8 cellular contexts compared by ENCODE assay signal in the genomic region with DNA sequence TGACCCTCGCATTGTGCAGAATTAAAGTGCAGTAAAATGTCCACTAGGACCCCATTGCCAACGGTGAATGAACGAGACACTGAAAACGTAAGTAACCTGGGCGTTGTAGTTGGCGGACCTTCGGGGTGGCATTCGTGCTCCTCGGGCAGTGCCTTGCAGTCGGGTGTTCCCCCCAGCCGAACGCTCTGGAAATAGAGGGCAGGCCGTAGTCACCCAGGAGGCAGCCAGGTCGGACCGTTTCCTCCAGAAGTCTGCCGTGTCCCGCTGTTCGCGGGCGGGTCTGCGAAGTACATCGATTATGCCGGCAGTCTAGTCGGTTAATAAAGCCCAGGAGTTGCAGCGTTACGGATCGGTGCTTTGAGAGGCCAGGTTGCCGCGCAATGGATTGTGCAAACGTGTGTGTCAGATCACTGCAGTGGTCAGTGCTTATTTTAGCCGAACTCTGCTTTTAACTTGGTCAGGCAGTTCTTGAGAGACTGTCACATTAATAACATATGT. TPM values are rescaled to one million over a fixed set of nuclear protein-coding genes. Genes with fewer than 3 reads are reported as not detected.
A peak's percentile ranks its signal among the peaks of the same experiment; 100 is the strongest.
DNase-seq lines count a peak whose midpoint lies in the region; ATAC-seq, FAIRE-seq and TF ChIP-seq lines count a peak whose summit lies in the region.

No MANE protein-coding gene starts in this region.

- H3K36me3 ChIP-seq in SK-N-MC (ENCODE audit: insufficient read depth, low read length), result peaks cover 12% of the 10 kb centered on the region; the same call in 1 of the 2 replicates
- no peaks in the 10 kb centered on the region for H3K36me3 ChIP-seq in spleen

- H3K9me3 ChIP-seq in SK-N-MC (ENCODE audit: low read depth, low read length), result no peaks in the 10 kb centered on the region
- H3K9me3 ChIP-seq in spleen, result no peaks in the 10 kb centered on the region

- 0 to 1% (median 0%) methylated on average over 29 to 31 of the region's 31 CpGs for WGBS in spleen, 5 donors

- DNase-seq in GM12892 (ENCODE audit: insufficient read length), result no peak
- DNase-seq in SK-N-MC (ENCODE audit: low read depth, low spot score), result no peak
- peak; percentile 26 for DNase-seq in astrocyte of the spinal cord (ENCODE audit: low read depth, low spot score)
- peak; percentile 23 for DNase-seq in iPS-NIHi11 (ENCODE audit: low spot score)
- peak; percentile 86 for DNase-seq in spleen
- no peak for DNase-seq in NCI-H2196 (lab: John Stamatoyannopoulos, UW; ENCODE audit: unreplicated experiment)
- no peak for DNase-seq in GM10266 (ENCODE audit: extremely low spot score)

- peaks cover 38 to 64% (median 47%) of the 10 kb centered on the region in 6 donors for H3K4me1 ChIP-seq in spleen

- peak; percentile 70 for FAIRE-seq in GM12892 (lab: Jason Lieb, UNC)

- ATAC-seq in HG02970 (IDR thresholded peaks at IDR 0.05; ENCODE audit: low FRiP score, unreplicated experiment), result peak; percentile 1

- H3K27me3 ChIP-seq in spleen (replicated peaks in 1 of 7), result no peaks in the 10 kb centered on the region

- TF ChIP-seq POLR2A in GM12892 (IDR thresholded peaks at IDR 0.05; ENCODE audit: low read depth, low read length) (no peak), spleen (IDR thresholded peaks at IDR 0.05) (no peak)

- intact Hi-C loops in spleen (cut with DNase I; ENCODE audit: low total_unique reads), result no loop called here

- H3K9ac ChIP-seq in SK-N-MC (ENCODE audit: insufficient read length), result peak overlapping the region; percentile 89

- in situ Hi-C loops in astrocyte of the spinal cord (cut with HindIII; ENCODE audit: low sequenced_read_pairs), result no loop called here

- peak overlapping the region; percentile 91 for H3K4me3 ChIP-seq in SK-N-MC
- peak overlapping the region; percentile 98 for H3K4me3 ChIP-seq in astrocyte of the spinal cord (ENCODE audit: low read depth, low read length)
- peak overlapping the region; percentile 75 to 94 (median 88) for H3K4me3 ChIP-seq in spleen

- no peak for TF ChIP-seq CTCF in astrocyte of the spinal cord (IDR thresholded peaks at IDR 0.05; ENCODE audit: low read depth, low read length)
- no peak for TF ChIP-seq CTCF in spleen (IDR thresholded peaks at IDR 0.05 in 8 of 11, conservative IDR thresholded peaks at IDR 0.05 in 3 of 11)
- no peak for TF ChIP-seq CTCF in GM10266 (IDR thresholded peaks at IDR 0.05; ENCODE audit: control insufficient read depth, insufficient read depth, low read depth, missing control alignments)

- H3K27ac ChIP-seq in SK-N-MC (peak overlapping the region; percentile 90), spleen (peak overlapping the region; percentile 94 to 100 (median 99))

RNA-seq across cellular contexts. Expression of a gene that starts 0.8 kb away (rescaled TPM):
- 43.0 TPM for polyA plus RNA-seq in GM12892 (2012; ENCODE audit: missing spikeins)
- total RNA-seq in spleen, result 100 to 1,000 TPM in 6 of 7 donors, 10 to 100 TPM in 1; 89.3 to 144 (median 114) TPM
- polyA plus RNA-seq in spleen, result 10 to 100 TPM; 40.4 to 98.7 (median 70.0) TPM

RNA-seq across cellular contexts. Expression of a gene that starts 52.0 kb away (rescaled TPM):
- 121 TPM for polyA plus RNA-seq in GM12892 (2012; ENCODE audit: missing spikeins)
- total RNA-seq in spleen, result 100 to 1,000 TPM; 173 to 261 (median 228) TPM
- polyA plus RNA-seq in spleen, result 10 to 100 TPM; 31.9 to 60.0 (median 46.8) TPM

Comparison
In these comparisons a context has a peak if more than half of its experiments do, and no peak if none do; other contexts are left out.
1. DNase-seq: peak in astrocyte of the spinal cord (single experiment), iPS-NIHi11 (single experiment) and spleen (single experiment); none in GM12892 (single experiment), SK-N-MC (single experiment), NCI-H2196 (single experiment) and GM10266 (single experiment).
2. Peak in every context shown above with its lines, with median percentiles within 50 percentile points of each other: H3K4me3 ChIP-seq.